ENCODE assay signal across 24 cellular contexts in the genomic region with DNA sequence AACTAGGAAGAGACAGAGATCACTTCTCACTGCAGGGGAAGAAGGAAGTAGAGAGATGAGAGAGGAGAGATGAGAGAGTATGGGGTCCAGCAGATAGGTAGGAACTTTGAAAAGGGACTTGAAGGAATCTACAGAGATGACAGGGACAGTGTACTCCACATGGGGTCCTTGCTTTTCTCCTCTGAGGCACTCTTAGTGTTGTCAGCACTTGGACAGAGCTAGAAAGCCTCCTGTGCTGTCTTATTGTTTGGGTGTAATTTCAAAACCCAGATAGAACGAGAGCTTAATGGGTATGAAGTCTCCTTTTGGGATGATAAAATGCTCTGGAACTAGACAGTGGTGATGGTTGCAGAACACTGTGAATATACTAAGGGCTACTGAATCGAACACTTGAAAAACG.
"Had no signal": no experiment of that assay in that cellular context is flagged by ENCODE, and none has a peak within 500 bp of the region (broad histone marks: within the 10 kb centered on the region; RNA-seq: fewer than 3 reads in every experiment).

No MANE protein-coding gene starts in this region.

- H3K36me3 ChIP-seq: neutrophil, pancreas, prostate gland, right lobe of liver, sigmoid colon, stomach, thoracic aorta, thyroid gland, tibial nerve, upper lobe of left lung, vagina had no signal

- ATAC-seq: natural killer cell treated with Interleukin-12 subunit alpha and Interleukin-12 subunit beta and Interleukin-15 and Interleukin-18, amount 100 ng/mL, for 72 hours; pancreas; stimulated activated effector memory CD8-positive, alpha-beta T cell treated with anti-CD3 and anti-CD28 coated beads, Interleukin-12 subunit alpha, Interleukin-12 subunit beta, amount 100 ng/mL, for 72 hours; stimulated activated naive B cell treated with anti-CD40 and anti-IgM and Interleukin-4, amounts not matched to agents 10 μg/mL and 1 μg/mL and 100 μg/mL, for 72 hours had no signal

- H3K4me1 ChIP-seq: prostate gland, thyroid gland, tibial nerve, upper lobe of left lung, vagina had no signal

- H3K4me3 ChIP-seq: pancreas, prostate gland, right lobe of liver, sigmoid colon, stomach, thoracic aorta, thyroid gland, tibial nerve, upper lobe of left lung, vagina had no signal

- H3K27ac ChIP-seq: neutrophil, pancreas, prostate gland, right lobe of liver, sigmoid colon, stomach, thoracic aorta, thyroid gland, tibial nerve, upper lobe of left lung, vagina had no signal

- H3K9me3 ChIP-seq: neutrophil, pancreas, prostate gland, right lobe of liver, sigmoid colon, stomach, thoracic aorta, thyroid gland, tibial nerve, upper lobe of left lung, vagina had no signal

- H3K27me3 ChIP-seq: neutrophil, pancreas, right lobe of liver, sigmoid colon, stomach, thyroid gland, tibial nerve, upper lobe of left lung, vagina had no signal

- DNase-seq: nephron progenitor cell; nucleus accumbens; pancreas; retina; sigmoid colon; small intestine; stimulated activated CD4-positive, alpha-beta T cell treated with anti-CD3 and anti-CD28 coated beads, Interleukin-15, amount 100 ng/mL, for 24 hours; stimulated activated CD4-positive, alpha-beta T cell treated with anti-CD3 and anti-CD28 coated beads, Interleukin-2, amount 100 ng/mL, for 24 hours; stimulated activated CD4-positive, alpha-beta T cell treated with anti-CD3 and anti-CD28 coated beads, Interleukin-2, amount 100 ng/mL, for 48 hours; stimulated activated CD4-positive, alpha-beta T cell treated with anti-CD3 and anti-CD28 coated beads, Interleukin-4, amount 100 ng/mL, for 24 hours; stimulated activated naive B cell treated with anti-CD40 and anti-IgM and Interleukin-4, amounts not matched to agents 10 μg/mL and 1 μg/mL and 100 μg/mL, for 72 hours; stimulated activated naive CD4-positive, alpha-beta T cell treated with Interleukin-2 at 50 U/mL for 16 hours; stomach; thyroid gland; trophoblast cell; upper lobe of left lung had no signal

- FAIRE-seq: pancreas, small intestine had no signal
